ENCODE assay signal across 33 cellular contexts in genomic region chr14:53758141-53758540, GRCh38.
"Had no signal": no experiment of that assay in that cellular context is flagged by ENCODE, and none has a peak within 500 bp of the region (broad histone marks: within the 10 kb centered on the region; RNA-seq: fewer than 3 reads in every experiment).

No MANE protein-coding gene starts in this region.

- H3K27ac ChIP-seq: adrenal gland, body of pancreas, brain microvascular endothelial cell, breast epithelium, VCaP had no signal

- H3K27me3 ChIP-seq: adrenal gland, body of pancreas, brain microvascular endothelial cell, breast epithelium had no signal

- FAIRE-seq: astrocyte, TTC549 had no signal

- H3K4me3 ChIP-seq: adrenal gland, body of pancreas, breast epithelium had no signal

- H3K36me3 ChIP-seq: adrenal gland, brain microvascular endothelial cell, breast epithelium had no signal

- DNase-seq: activated B cell treated with CpG ODN at 0.5 μM for 24 hours; activated CD4-positive, alpha-beta memory T cell treated with anti-CD3 and anti-CD28 coated beads for 36 hours; activated CD4-positive, alpha-beta T cell treated with anti-CD3 and anti-CD28 coated beads for 4 hours; activated CD4-positive, alpha-beta T cell treated with anti-CD3 and anti-CD28 coated beads, Interleukin-2, amount 10 ng/mL, durations not matched to agents 24 days and 14 days; activated CD4-positive, alpha-beta T cell treated with anti-CD3 and anti-CD28 coated beads, Interleukin-2, amount 50 U/mL, for 1 hour; activated CD4-positive, alpha-beta T cell treated with anti-CD3 and anti-CD28 coated beads, Interleukin-2, amount 50 U/mL, for 4 hours; activated CD4-positive, CD25-positive, alpha-beta regulatory T cell treated with anti-CD3 and anti-CD28 coated beads, Interleukin-2, amount 50 U/mL, for 72 hours; activated CD8-positive, alpha-beta memory T cell treated with anti-CD3 and anti-CD28 coated beads, Interleukin-2, amount 50 U/mL, for 4 hours; activated CD8-positive, alpha-beta T cell treated with anti-CD3 and anti-CD28 coated beads for 36 hours; activated effector memory CD4-positive, alpha-beta T cell treated with anti-CD3 and anti-CD28 coated beads, Interleukin-2, amount 50 U/mL, for 16 hours; activated gamma-delta T cell treated with Interleukin-2 at 50 U/mL for 16 hours; activated naive CD4-positive, alpha-beta T cell; activated naive CD4-positive, alpha-beta T cell treated with anti-CD3 and anti-CD28 coated beads for 36 hours; activated naive CD4-positive, alpha-beta T cell treated with anti-CD3 and anti-CD28 coated beads, Interleukin-2, amount 50 U/mL, for 16 hours; activated naive CD8-positive, alpha-beta T cell treated with anti-CD3 and anti-CD28 coated beads for 36 hours; activated T-cell treated with anti-CD3 and anti-CD28 coated beads for 4 hours; activated T-cell treated with anti-CD3 and anti-CD28 coated beads, Interleukin-2, amount 50 U/mL, for 1 hour; activated T-cell treated with anti-CD3 and anti-CD28 coated beads, Interleukin-2, amount 50 U/mL, for 4 hours; activated T-cell treated with anti-CD3 and anti-CD28 coated beads, Interleukin-2, amount 50 U/mL, for 72 hours; adrenal gland; amniotic stem cell; aorta; body of pancreas; brain microvascular endothelial cell; central memory CD4-positive, alpha-beta T cell; T-helper 2 cell; T-helper 9 cell had no signal

- H3K9me3 ChIP-seq: adrenal gland, body of pancreas had no signal

- H3K4me1 ChIP-seq: adrenal gland, body of pancreas, breast epithelium had no signal

- ATAC-seq: activated CD8-positive, alpha-beta T cell treated with anti-CD3 and anti-CD28 coated beads for 36 hours; activated naive CD4-positive, alpha-beta T cell treated with anti-CD3 and anti-CD28 coated beads, Interleukin-2, amount 50 U/mL, for 72 hours; activated T-cell treated with anti-CD3 and anti-CD28 coated beads, Interleukin-2, amount 50 U/mL, for 4 hours; activated T-cell treated with anti-CD3 and anti-CD28 coated beads, Interleukin-2, amount 50 U/mL, for 72 hours; activated T-helper 17 cell treated with anti-CD3 and anti-CD28 coated beads, Interleukin-2, amount 50 U/mL, for 72 hours; body of pancreas had no signal
